Comparison of ENCODE assay signal across 1 cellular context in the genomic region with DNA sequence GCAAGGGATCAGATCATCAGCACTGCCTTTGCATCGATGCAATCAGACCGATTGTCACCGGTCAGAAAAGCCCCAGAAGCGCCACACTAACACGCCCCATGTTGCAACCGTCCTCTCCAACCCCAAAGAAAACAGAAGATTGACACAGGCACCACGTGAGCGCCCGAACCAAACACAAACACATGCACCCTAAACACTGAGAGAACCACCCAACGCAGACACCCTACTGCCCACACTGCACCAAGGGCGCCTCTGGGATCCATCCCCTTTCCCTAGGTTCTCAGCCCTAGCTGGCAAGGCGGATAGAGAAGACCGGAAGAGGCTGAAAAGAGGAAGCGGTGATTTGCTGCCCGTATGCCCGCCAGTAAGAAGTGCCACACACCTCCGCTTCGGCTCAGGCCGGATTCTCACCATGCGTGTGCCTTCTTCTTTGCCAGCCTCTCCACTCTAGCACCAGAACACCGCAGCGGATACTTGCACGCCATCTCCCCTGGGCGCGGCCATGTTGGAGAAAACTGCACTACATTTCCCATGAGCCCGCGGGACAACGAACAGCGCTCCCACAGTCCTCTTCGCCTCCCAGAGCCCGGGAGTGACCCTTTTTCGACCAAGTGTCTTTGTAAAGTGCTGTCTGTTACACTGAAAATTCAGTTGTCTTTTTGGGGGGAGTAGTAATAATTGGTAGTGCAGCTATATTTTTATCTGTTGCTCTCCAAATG.
TF ChIP-seq lines count a peak whose summit lies in the region.

A gene with protein sequence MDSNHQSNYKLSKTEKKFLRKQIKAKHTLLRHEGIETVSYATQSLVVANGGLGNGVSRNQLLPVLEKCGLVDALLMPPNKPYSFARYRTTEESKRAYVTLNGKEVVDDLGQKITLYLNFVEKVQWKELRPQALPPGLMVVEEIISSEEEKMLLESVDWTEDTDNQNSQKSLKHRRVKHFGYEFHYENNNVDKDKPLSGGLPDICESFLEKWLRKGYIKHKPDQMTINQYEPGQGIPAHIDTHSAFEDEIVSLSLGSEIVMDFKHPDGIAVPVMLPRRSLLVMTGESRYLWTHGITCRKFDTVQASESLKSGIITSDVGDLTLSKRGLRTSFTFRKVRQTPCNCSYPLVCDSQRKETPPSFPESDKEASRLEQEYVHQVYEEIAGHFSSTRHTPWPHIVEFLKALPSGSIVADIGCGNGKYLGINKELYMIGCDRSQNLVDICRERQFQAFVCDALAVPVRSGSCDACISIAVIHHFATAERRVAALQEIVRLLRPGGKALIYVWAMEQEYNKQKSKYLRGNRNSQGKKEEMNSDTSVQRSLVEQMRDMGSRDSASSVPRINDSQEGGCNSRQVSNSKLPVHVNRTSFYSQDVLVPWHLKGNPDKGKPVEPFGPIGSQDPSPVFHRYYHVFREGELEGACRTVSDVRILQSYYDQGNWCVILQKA (minus strand): TSS at position 517 of the 719 bp plus-strand sequence. CDS start 4,842 bp downstream, outside the sequence.

TF ChIP-seq in K562, 482 proteins besides CTCF, POLR2A, EP300 and RAD21 (continued from another document and continues in another):
- TF ChIP-seq PHF20 (IDR thresholded peaks at IDR 0.05; ENCODE audit: partially characterized antibody) (peak; percentile 97), BCL6 (CRISPR knock-in tag; IDR thresholded peaks at IDR 0.05) (no peak), BACH1 (tag; IDR thresholded peaks at IDR 0.05) (no peak; the same call in 1 of the 2 replicates), XRCC3 (IDR thresholded peaks at IDR 0.05) (no peak), PHB2 (IDR thresholded peaks at IDR 0.05; ENCODE audit: low read depth) (no peak), MECOM (CRISPR knock-in tag; IDR thresholded peaks at IDR 0.05) (no peak), STAT5A (IDR thresholded peaks at IDR 0.05; ENCODE audit: borderline replicate concordance, low read length) (no peak), RFX5 (IDR thresholded peaks at IDR 0.05; ENCODE audit: low read depth, low read length) (no peak), KAT8 (IDR thresholded peaks at IDR 0.05; ENCODE audit: low read depth) (0 out of 2 replicates have a peak, but pooled peaks have one; percentile 74), TAF1 (IDR thresholded peaks at IDR 0.05; ENCODE audit: control insufficient read depth, extremely low read depth, insufficient read depth, low read length, severe bottlenecking) (peak; percentile 63), ZBTB17 (CRISPR knock-in tag; IDR thresholded peaks at IDR 0.05) (peak; percentile 82), PTTG1 (tag; IDR thresholded peaks at IDR 0.05; ENCODE audit: low read depth) (no peak), SLC30A9 (CRISPR knock-in tag; IDR thresholded peaks at IDR 0.05) (no peak), JUND (IDR thresholded peaks at IDR 0.05; ENCODE audit: borderline replicate concordance, low read depth, low read length) (no peak), JUND (tag; IDR thresholded peaks at IDR 0.05; ENCODE audit: borderline replicate concordance, low read depth, low read length) (no peak)
- TF ChIP-seq, protein P1, sequence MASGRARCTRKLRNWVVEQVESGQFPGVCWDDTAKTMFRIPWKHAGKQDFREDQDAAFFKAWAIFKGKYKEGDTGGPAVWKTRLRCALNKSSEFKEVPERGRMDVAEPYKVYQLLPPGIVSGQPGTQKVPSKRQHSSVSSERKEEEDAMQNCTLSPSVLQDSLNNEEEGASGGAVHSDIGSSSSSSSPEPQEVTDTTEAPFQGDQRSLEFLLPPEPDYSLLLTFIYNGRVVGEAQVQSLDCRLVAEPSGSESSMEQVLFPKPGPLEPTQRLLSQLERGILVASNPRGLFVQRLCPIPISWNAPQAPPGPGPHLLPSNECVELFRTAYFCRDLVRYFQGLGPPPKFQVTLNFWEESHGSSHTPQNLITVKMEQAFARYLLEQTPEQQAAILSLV (tag; IDR thresholded peaks at IDR 0.05) = no peak
- TF ChIP-seq, protein P2, sequence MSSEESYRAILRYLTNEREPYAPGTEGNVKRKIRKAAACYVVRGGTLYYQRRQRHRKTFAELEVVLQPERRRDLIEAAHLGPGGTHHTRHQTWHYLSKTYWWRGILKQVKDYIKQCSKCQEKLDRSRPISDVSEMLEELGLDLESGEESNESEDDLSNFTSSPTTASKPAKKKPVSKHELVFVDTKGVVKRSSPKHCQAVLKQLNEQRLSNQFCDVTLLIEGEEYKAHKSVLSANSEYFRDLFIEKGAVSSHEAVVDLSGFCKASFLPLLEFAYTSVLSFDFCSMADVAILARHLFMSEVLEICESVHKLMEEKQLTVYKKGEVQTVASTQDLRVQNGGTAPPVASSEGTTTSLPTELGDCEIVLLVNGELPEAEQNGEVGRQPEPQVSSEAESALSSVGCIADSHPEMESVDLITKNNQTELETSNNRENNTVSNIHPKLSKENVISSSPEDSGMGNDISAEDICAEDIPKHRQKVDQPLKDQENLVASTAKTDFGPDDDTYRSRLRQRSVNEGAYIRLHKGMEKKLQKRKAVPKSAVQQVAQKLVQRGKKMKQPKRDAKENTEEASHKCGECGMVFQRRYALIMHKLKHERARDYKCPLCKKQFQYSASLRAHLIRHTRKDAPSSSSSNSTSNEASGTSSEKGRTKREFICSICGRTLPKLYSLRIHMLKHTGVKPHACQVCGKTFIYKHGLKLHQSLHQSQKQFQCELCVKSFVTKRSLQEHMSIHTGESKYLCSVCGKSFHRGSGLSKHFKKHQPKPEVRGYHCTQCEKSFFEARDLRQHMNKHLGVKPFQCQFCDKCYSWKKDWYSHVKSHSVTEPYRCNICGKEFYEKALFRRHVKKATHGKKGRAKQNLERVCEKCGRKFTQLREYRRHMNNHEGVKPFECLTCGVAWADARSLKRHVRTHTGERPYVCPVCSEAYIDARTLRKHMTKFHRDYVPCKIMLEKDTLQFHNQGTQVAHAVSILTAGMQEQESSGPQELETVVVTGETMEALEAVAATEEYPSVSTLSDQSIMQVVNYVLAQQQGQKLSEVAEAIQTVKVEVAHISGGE (CRISPR knock-in tag; IDR thresholded peaks at IDR 0.05) = peak in 1 of 3 experiments; percentile 63; a peak in 1 of 6 replicates
- TF ChIP-seq, protein P3, sequence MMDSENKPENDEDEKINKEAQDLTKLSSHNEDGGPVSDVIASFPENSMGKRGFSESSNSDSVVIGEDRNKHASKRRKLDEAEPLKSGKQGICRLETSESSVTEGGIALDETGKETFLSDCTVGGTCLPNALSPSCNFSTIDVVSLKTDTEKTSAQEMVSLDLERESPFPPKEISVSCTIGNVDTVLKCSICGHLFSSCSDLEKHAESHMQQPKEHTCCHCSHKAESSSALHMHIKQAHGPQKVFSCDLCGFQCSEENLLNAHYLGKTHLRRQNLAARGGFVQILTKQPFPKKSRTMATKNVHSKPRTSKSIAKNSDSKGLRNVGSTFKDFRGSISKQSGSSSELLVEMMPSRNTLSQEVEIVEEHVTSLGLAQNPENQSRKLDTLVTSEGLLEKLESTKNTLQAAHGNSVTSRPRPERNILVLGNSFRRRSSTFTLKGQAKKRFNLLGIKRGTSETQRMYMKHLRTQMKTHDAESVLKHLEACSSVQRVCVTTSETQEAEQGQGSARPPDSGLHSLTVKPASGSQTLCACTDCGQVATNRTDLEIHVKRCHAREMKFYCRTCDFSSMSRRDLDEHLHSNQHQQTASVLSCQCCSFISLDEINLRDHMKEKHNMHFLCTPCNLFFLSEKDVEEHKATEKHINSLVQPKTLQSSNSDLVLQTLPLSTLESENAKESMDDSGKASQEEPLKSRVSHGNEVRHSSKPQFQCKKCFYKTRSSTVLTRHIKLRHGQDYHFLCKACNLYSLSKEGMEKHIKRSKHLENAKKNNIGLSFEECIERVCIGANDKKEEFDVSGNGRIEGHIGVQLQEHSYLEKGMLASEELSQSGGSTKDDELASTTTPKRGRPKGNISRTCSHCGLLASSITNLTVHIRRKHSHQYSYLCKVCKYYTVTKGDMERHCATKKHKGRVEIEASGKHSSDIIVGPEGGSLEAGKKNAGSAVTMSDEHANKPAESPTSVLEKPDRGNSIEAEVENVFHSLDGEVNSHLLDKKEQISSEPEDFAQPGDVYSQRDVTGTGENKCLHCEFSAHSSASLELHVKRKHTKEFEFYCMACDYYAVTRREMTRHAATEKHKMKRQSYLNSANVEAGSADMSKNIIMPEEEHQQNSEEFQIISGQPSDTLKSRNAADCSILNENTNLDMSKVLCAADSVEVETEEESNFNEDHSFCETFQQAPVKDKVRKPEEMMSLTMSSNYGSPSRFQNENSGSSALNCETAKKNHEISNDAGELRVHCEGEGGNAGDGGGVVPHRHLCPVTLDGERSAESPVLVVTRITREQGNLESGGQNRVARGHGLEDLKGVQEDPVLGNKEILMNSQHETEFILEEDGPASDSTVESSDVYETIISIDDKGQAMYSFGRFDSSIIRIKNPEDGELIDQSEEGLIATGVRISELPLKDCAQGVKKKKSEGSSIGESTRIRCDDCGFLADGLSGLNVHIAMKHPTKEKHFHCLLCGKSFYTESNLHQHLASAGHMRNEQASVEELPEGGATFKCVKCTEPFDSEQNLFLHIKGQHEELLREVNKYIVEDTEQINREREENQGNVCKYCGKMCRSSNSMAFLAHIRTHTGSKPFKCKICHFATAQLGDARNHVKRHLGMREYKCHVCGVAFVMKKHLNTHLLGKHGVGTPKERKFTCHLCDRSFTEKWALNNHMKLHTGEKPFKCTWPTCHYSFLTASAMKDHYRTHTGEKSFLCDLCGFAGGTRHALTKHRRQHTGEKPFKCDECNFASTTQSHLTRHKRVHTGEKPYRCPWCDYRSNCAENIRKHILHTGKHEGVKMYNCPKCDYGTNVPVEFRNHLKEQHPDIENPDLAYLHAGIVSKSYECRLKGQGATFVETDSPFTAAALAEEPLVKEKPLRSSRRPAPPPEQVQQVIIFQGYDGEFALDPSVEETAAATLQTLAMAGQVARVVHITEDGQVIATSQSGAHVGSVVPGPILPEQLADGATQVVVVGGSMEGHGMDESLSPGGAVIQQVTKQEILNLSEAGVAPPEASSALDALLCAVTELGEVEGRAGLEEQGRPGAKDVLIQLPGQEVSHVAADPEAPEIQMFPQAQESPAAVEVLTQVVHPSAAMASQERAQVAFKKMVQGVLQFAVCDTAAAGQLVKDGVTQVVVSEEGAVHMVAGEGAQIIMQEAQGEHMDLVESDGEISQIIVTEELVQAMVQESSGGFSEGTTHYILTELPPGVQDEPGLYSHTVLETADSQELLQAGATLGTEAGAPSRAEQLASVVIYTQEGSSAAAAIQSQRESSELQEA (IDR thresholded peaks at IDR 0.05; ENCODE audit: low read depth) = no peak
- TF ChIP-seq, protein P4, sequence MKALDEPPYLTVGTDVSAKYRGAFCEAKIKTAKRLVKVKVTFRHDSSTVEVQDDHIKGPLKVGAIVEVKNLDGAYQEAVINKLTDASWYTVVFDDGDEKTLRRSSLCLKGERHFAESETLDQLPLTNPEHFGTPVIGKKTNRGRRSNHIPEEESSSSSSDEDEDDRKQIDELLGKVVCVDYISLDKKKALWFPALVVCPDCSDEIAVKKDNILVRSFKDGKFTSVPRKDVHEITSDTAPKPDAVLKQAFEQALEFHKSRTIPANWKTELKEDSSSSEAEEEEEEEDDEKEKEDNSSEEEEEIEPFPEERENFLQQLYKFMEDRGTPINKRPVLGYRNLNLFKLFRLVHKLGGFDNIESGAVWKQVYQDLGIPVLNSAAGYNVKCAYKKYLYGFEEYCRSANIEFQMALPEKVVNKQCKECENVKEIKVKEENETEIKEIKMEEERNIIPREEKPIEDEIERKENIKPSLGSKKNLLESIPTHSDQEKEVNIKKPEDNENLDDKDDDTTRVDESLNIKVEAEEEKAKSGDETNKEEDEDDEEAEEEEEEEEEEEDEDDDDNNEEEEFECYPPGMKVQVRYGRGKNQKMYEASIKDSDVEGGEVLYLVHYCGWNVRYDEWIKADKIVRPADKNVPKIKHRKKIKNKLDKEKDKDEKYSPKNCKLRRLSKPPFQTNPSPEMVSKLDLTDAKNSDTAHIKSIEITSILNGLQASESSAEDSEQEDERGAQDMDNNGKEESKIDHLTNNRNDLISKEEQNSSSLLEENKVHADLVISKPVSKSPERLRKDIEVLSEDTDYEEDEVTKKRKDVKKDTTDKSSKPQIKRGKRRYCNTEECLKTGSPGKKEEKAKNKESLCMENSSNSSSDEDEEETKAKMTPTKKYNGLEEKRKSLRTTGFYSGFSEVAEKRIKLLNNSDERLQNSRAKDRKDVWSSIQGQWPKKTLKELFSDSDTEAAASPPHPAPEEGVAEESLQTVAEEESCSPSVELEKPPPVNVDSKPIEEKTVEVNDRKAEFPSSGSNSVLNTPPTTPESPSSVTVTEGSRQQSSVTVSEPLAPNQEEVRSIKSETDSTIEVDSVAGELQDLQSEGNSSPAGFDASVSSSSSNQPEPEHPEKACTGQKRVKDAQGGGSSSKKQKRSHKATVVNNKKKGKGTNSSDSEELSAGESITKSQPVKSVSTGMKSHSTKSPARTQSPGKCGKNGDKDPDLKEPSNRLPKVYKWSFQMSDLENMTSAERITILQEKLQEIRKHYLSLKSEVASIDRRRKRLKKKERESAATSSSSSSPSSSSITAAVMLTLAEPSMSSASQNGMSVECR (CRISPR knock-in tag; IDR thresholded peaks at IDR 0.05) = peak; percentile 98
- TF ChIP-seq, protein P5, sequence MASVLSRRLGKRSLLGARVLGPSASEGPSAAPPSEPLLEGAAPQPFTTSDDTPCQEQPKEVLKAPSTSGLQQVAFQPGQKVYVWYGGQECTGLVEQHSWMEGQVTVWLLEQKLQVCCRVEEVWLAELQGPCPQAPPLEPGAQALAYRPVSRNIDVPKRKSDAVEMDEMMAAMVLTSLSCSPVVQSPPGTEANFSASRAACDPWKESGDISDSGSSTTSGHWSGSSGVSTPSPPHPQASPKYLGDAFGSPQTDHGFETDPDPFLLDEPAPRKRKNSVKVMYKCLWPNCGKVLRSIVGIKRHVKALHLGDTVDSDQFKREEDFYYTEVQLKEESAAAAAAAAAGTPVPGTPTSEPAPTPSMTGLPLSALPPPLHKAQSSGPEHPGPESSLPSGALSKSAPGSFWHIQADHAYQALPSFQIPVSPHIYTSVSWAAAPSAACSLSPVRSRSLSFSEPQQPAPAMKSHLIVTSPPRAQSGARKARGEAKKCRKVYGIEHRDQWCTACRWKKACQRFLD (CRISPR knock-in tag; IDR thresholded peaks at IDR 0.05) = peak; percentile 36
- TF ChIP-seq, protein P6, sequence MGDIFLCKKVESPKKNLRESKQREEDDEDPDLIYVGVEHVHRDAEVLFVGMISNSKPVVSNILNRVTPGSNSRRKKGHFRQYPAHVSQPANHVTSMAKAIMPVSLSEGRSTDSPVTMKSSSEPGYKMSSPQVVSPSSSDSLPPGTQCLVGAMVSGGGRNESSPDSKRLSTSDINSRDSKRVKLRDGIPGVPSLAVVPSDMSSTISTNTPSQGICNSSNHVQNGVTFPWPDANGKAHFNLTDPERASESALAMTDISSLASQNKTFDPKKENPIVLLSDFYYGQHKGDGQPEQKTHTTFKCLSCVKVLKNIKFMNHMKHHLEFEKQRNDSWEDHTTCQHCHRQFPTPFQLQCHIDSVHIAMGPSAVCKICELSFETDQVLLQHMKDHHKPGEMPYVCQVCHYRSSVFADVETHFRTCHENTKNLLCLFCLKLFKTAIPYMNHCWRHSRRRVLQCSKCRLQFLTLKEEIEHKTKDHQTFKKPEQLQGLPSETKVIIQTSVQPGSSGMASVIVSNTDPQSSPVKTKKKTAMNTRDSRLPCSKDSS (IDR thresholded peaks at IDR 0.05; ENCODE audit: low read depth, partially characterized antibody) = no peak
